ENCODE assay signal across 13 cellular contexts in genomic region chr10:131946321-131946751, GRCh38. TPM values are rescaled to one million over a fixed set of nuclear protein-coding genes. Genes with fewer than 3 reads are reported as not detected.
DNase-seq lines count a peak whose midpoint lies in the region; ATAC-seq and TF ChIP-seq lines count a peak whose summit lies in the region.
"Had no signal": no experiment of that assay in that cellular context is flagged by ENCODE, and none has a peak within 500 bp of the region (broad histone marks: within the 10 kb centered on the region; RNA-seq: fewer than 3 reads in every experiment).

No MANE protein-coding gene starts in this region.

- no peaks in the 10 kb centered on the region for H3K9me2 ChIP-seq in PC-3 (replicated peaks; ENCODE audit: low read length)

- H3K4me1 Mint-ChIP-seq in endodermal cell, result no peaks in the 10 kb centered on the region

- H3K4me1 ChIP-seq in PC-3 (ENCODE audit: insufficient read depth, low read length) (peaks cover 48% of the 10 kb centered on the region), endodermal cell (ENCODE audit: control insufficient read depth, insufficient read depth, low read length) (no peaks in the 10 kb centered on the region), osteoblast (ENCODE audit: insufficient read depth, low read length) (peaks cover 47% of the 10 kb centered on the region), mucosa of descending colon (ENCODE audit: low read depth) (no peaks in the 10 kb centered on the region)

- WGBS in endodermal cell (ENCODE audit: insufficient coverage in 1 of 2, insufficient read length in 1 of 2), 2 experiments, result 95 to 98% methylated on average over 7 to 14 of the region's 14 CpGs

- H3K27me3 Mint-ChIP-seq in endodermal cell (ENCODE audit: insufficient read depth), result no peaks in the 10 kb centered on the region

- H2AFZ ChIP-seq in PC-3 (ENCODE audit: low read length) (no peak overlapping the region), osteoblast (ENCODE audit: low read length) (no peak overlapping the region)

- POLR2A ChIA-PET in PC-3 (lab: Charles Lee; ENCODE audit: unreplicated experiment), result no interaction called here

- H3K79me2 ChIP-seq in PC-3 (ENCODE audit: low read length) (peaks cover 8% of the 10 kb centered on the region; the same call in 1 of the 2 replicates), osteoblast (ENCODE audit: insufficient read depth, low read length) (peaks cover 36% of the 10 kb centered on the region)

- intact Hi-C loops in PC-3 (cut with micrococcal nuclease) (loop anchor here (1.0 to 5.0 kb wide), 3 partner anchors 34 to 58 kb away; partner anchors contain the start of genes BNIP3 and PPP2R2D), mucosa of descending colon (cut with DNase I, micrococcal nuclease) (no loop called here)

- TF ChIP-seq CTCF in AG09319 (IDR thresholded peaks at IDR 0.05; ENCODE audit: low read depth, low read length), result no peak
- no peak for TF ChIP-seq CTCF in PC-3 (conservative IDR thresholded peaks at IDR 0.05; ENCODE audit: low read depth, low read length)
- TF ChIP-seq CTCF in endodermal cell (conservative IDR thresholded peaks at IDR 0.05), result no peak
- TF ChIP-seq CTCF in osteoblast (IDR thresholded peaks at IDR 0.05; ENCODE audit: extremely low read depth, low read depth, low read length), result peak; percentile 11
- no peak for TF ChIP-seq CTCF in mucosa of descending colon (IDR thresholded peaks at IDR 0.05)

- no peak overlapping the region for H3K4me3 Mint-ChIP-seq in endodermal cell

- no peaks in the 10 kb centered on the region for H3K9me3 Mint-ChIP-seq in endodermal cell

- peaks cover 23% of the 10 kb centered on the region for H3K36me3 ChIP-seq in PC-3 (ENCODE audit: low read depth, low read length)
- peaks cover 86% of the 10 kb centered on the region for H3K36me3 ChIP-seq in endodermal cell (ENCODE audit: control insufficient read depth, insufficient read depth, low read length)
- H3K36me3 ChIP-seq in osteoblast (ENCODE audit: insufficient read depth, low read length), result peaks cover 46% of the 10 kb centered on the region
- H3K36me3 ChIP-seq in mucosa of descending colon (ENCODE audit: low read depth), result peaks cover 7% of the 10 kb centered on the region

- H3K4me3 ChIP-seq in PC-3 (ENCODE audit: low read length) (peak overlapping the region; percentile 45; the same call in 1 of the 2 replicates), endodermal cell (ENCODE audit: low read length) (no peak overlapping the region), osteoblast (ENCODE audit: insufficient read depth, low read length) (peak overlapping the region; percentile 58), mucosa of descending colon (no peak overlapping the region)

- DNase-seq in AG09319 (ENCODE audit: extremely low read depth, low read depth), result peak; percentile 61
- peak; percentile 87 for DNase-seq in PC-3
- peak; percentile 17 for DNase-seq in endodermal cell
- DNase-seq in osteoblast (ENCODE audit: insufficient read length, low spot score, missing footprints), result peak; percentile 93
- DNase-seq in mucosa of descending colon, result no peak
- DNase-seq: activated T-cell treated with anti-CD3 and anti-CD28 coated beads, Interleukin-2, amount 50 U/mL, for 48 hours; Calu3; effector memory CD4-positive, alpha-beta T cell; islet precursor cell; MV-4-11 had no signal

- H3K9me3 ChIP-seq in PC-3 (ENCODE audit: low read length) (no peaks in the 10 kb centered on the region), endodermal cell (ENCODE audit: control insufficient read depth, low read length) (no peaks in the 10 kb centered on the region), osteoblast (ENCODE audit: low read depth, low read length) (no peaks in the 10 kb centered on the region), mucosa of descending colon (no peaks in the 10 kb centered on the region)

- H3K36me3 Mint-ChIP-seq in endodermal cell (ENCODE audit: low read depth), result peaks cover 88% of the 10 kb centered on the region

- H3K27ac Mint-ChIP-seq in endodermal cell, result no peak overlapping the region

- H3F3A ChIP-seq in PC-3 (ENCODE audit: low read length, unreplicated experiment), result peaks cover 8% of the 10 kb centered on the region

- no peaks in the 10 kb centered on the region for H3K27me3 ChIP-seq in PC-3 (ENCODE audit: low read length)
- no peaks in the 10 kb centered on the region for H3K27me3 ChIP-seq in endodermal cell (ENCODE audit: control insufficient read depth, insufficient read depth, low read length, poor library complexity, severe bottlenecking)
- no peaks in the 10 kb centered on the region for H3K27me3 ChIP-seq in osteoblast (ENCODE audit: insufficient read depth, low read length)

- H4K20me1 ChIP-seq in PC-3 (ENCODE audit: low read length), result 0 out of 2 replicates have a peak, but pooled peaks cover 5% of the 10 kb centered on the region
- no peaks in the 10 kb centered on the region for H4K20me1 ChIP-seq in osteoblast (ENCODE audit: insufficient read depth, low read length)

- BruUV-seq in PC-3 (replicated peaks; lab: Mats Ljungman, UMichigan), result no TSS peak

- peak overlapping the region; percentile 83 for H3K27ac ChIP-seq in PC-3 (ENCODE audit: low read length)
- no peak overlapping the region for H3K27ac ChIP-seq in endodermal cell (ENCODE audit: low read depth, low read length)
- H3K27ac ChIP-seq in osteoblast (ENCODE audit: low read depth, low read length), result peak overlapping the region; percentile 85

- ATAC-seq in PC-3 (peak; percentile 62), HG02763 (IDR thresholded peaks at IDR 0.05; ENCODE audit: unreplicated experiment) (no peak), HG03095 (IDR thresholded peaks at IDR 0.05; ENCODE audit: unreplicated experiment) (no peak), mucosa of descending colon (no peak), GM19023 (IDR thresholded peaks at IDR 0.05; ENCODE audit: unreplicated experiment) (no peak)

- peak overlapping the region; percentile 30; the same call in 1 of the 2 replicates for H3K9ac ChIP-seq in PC-3 (ENCODE audit: low read length)
- no peak overlapping the region for H3K9ac ChIP-seq in endodermal cell (ENCODE audit: extremely low read depth, low read length, poor library complexity, severe bottlenecking)

- H3K4me2 ChIP-seq in PC-3 (ENCODE audit: low read length), result peak overlapping the region; percentile 81
- peak overlapping the region; percentile 86 for H3K4me2 ChIP-seq in osteoblast (ENCODE audit: insufficient read depth, low read length)

- CTCF ChIA-PET in PC-3 (lab: Charles Lee), result no interaction called here

RNA-seq across cellular contexts. Expression of gene BNIP3, which starts 35.4 kb away (rescaled TPM):
- 197 and 225 TPM in 2 replicates for total RNA-seq in PC-3 (2014; rRNA removed)
- total RNA-seq in endodermal cell, result 100 to 1,000 TPM in 1 of 2 donors, 10 to 100 TPM in 1; 93.5 to 108 TPM
- polyA plus RNA-seq in endodermal cell (2013, experiment 1 of 2), result 149 TPM
- 135 TPM for polyA plus RNA-seq in endodermal cell (2013, experiment 2 of 2)
- total RNA-seq in osteoblast, result 53.0 and 112 TPM in 2 replicates
- 10 to 100 TPM in 1 of 3 donors, 1 to 10 TPM in 2; 2.5 to 25.8 (median 5.6) TPM for total RNA-seq in mucosa of descending colon

RNA-seq across cellular contexts. Expression of gene PPP2R2D, which starts 45.5 kb away (rescaled TPM):
- 30.6 and 40.3 TPM in 2 replicates for total RNA-seq in PC-3 (2014; rRNA removed)
- 10 to 100 TPM; 35.5 to 37.5 TPM for total RNA-seq in endodermal cell
- polyA plus RNA-seq in endodermal cell (2013, experiment 1 of 2), result 36.0 TPM
- polyA plus RNA-seq in endodermal cell (2013, experiment 2 of 2), result 35.4 TPM
- 23.9 and 30.1 TPM in 2 replicates for total RNA-seq in osteoblast
- total RNA-seq in mucosa of descending colon, result 10 to 100 TPM; 27.8 to 34.4 (median 33.9) TPM

Comparison
In these comparisons a context has a peak if more than half of its experiments do, and no peak if none do; other contexts are left out.
1. DNase-seq: peak in AG09319 (single experiment), PC-3 (single experiment), endodermal cell (single experiment) and osteoblast (single experiment); none in mucosa of descending colon (0 of 3).
2. H3K4me3 ChIP-seq: peak in PC-3 (single experiment) and osteoblast (single experiment); none in endodermal cell (single experiment) and mucosa of descending colon (single experiment).